In genomic region chr11:67277231-67277961, GRCh38 we compare ENCODE assay signal across 8 cellular contexts. TPM values are rescaled to one million over a fixed set of nuclear protein-coding genes. Genes with fewer than 3 reads are reported as not detected.
DNase-seq lines count a peak whose midpoint lies in the region; ATAC-seq and TF ChIP-seq lines count a peak whose summit lies in the region.

No MANE protein-coding gene starts in this region.

- H3K27me3 Mint-ChIP-seq in activated T-cell treated with anti-CD3 and anti-CD28 coated beads, Interleukin-2, amount 50 U/mL, for 4 hours (ENCODE audit: low read depth) = no peaks in the 10 kb centered on the region

- peaks cover 65% of the 10 kb centered on the region for H3K79me2 ChIP-seq in OCI-LY3 (ENCODE audit: low read length)
- peaks cover 74% of the 10 kb centered on the region for H3K79me2 ChIP-seq in osteoblast (ENCODE audit: insufficient read depth, low read length)

- peak overlapping the region; percentile 93 for H3K27ac ChIP-seq in OCI-LY3 (ENCODE audit: low read length)
- peak overlapping the region; percentile 69 for H3K27ac ChIP-seq in osteoblast (ENCODE audit: low read depth, low read length)
- H3K27ac ChIP-seq in tibial artery = peak overlapping the region; percentile 79 to 93

- CTCF ChIA-PET in AG04449 (lab: Yijun Ruan, JAX) = interaction anchor here (0.9 to 3.1 kb wide), 8 partner anchors 10 to 105 kb away, joined by 3 to 20 read pairs (median 6); partner anchors contain the start of genes ANKRD13D and GRK2

- intact Hi-C loops in tibial artery (cut with DNase I; ENCODE audit: low total_unique reads) = no loop called here

- H3K27me3 ChIP-seq in OCI-LY3 (ENCODE audit: low read depth, low read length) = no peaks in the 10 kb centered on the region
- H3K27me3 ChIP-seq in osteoblast (ENCODE audit: insufficient read depth, low read length) = no peaks in the 10 kb centered on the region
- no peaks in the 10 kb centered on the region for H3K27me3 ChIP-seq in tibial artery

- H3K4me1 ChIP-seq in OCI-LY3 (ENCODE audit: low read length) (peaks cover 32% of the 10 kb centered on the region), osteoblast (ENCODE audit: insufficient read depth, low read length) (peaks cover 28% of the 10 kb centered on the region), tibial artery (peaks cover 5 to 69% (median 62%) of the 10 kb centered on the region in 4 donors)

- H3K9me3 ChIP-seq in OCI-LY3 (ENCODE audit: insufficient read depth, low read length) (no peaks in the 10 kb centered on the region), osteoblast (ENCODE audit: low read depth, low read length) (no peaks in the 10 kb centered on the region), tibial artery (no peaks in the 10 kb centered on the region)

- H3K4me3 ChIP-seq in AG04449 (ENCODE audit: low read depth, low read length) (peak overlapping the region; percentile 52), OCI-LY3 (ENCODE audit: low read length) (peak overlapping the region; percentile 74), fibroblast of mammary gland (ENCODE audit: control insufficient read depth, low read depth, low read length) (peak overlapping the region; percentile 33), osteoblast (ENCODE audit: insufficient read depth, low read length) (peak overlapping the region; percentile 64), tibial artery (peak overlapping the region; percentile 36 to 40)

- H3K4me2 ChIP-seq in OCI-LY3 (ENCODE audit: low read length) = peak overlapping the region; percentile 97
- peak overlapping the region; percentile 76 for H3K4me2 ChIP-seq in osteoblast (ENCODE audit: insufficient read depth, low read length)

- H3K9me3 Mint-ChIP-seq in activated T-cell treated with anti-CD3 and anti-CD28 coated beads, Interleukin-2, amount 50 U/mL, for 4 hours = no peaks in the 10 kb centered on the region

- DNase-seq in AG04449 (ENCODE audit: low read depth, low spot score) (no peak), fibroblast of mammary gland (ENCODE audit: low read depth) (peak; percentile 65), osteoblast (ENCODE audit: insufficient read length, low spot score, missing footprints) (peak; percentile 98), tibial artery (peak; percentile 95)
- peak; percentile 82 for DNase-seq in activated T-cell treated with anti-CD3 and anti-CD28 coated beads, Interleukin-2, amount 50 U/mL, for 4 hours

- H3K4me1 Mint-ChIP-seq in activated T-cell treated with anti-CD3 and anti-CD28 coated beads, Interleukin-2, amount 50 U/mL, for 4 hours (ENCODE audit: low read depth) = peaks cover 79% of the 10 kb centered on the region

- H3K4me3 Mint-ChIP-seq in activated T-cell treated with anti-CD3 and anti-CD28 coated beads, Interleukin-2, amount 50 U/mL, for 4 hours = peak overlapping the region; percentile 78

- no peak for TF ChIP-seq CTCF in AG04449 (IDR thresholded peaks at IDR 0.05; ENCODE audit: insufficient read depth, low read length, missing control alignments)
- no peak; the same call in 1 of the 2 replicates for TF ChIP-seq CTCF in OCI-LY3 (IDR thresholded peaks at IDR 0.05; ENCODE audit: low read depth, low read length)
- no peak for TF ChIP-seq CTCF in fibroblast of mammary gland (conservative IDR thresholded peaks at IDR 0.05; ENCODE audit: control insufficient read depth, insufficient read depth, low read depth, low read length)
- no peak for TF ChIP-seq CTCF in osteoblast (IDR thresholded peaks at IDR 0.05; ENCODE audit: extremely low read depth, low read depth, low read length)
- TF ChIP-seq CTCF in tibial artery (IDR thresholded peaks at IDR 0.05) = no peak

- H4K20me1 ChIP-seq in OCI-LY3 (ENCODE audit: insufficient read depth, low read length) = peaks cover 18% of the 10 kb centered on the region
- peaks cover 4% of the 10 kb centered on the region for H4K20me1 ChIP-seq in osteoblast (ENCODE audit: insufficient read depth, low read length)

- peak; percentile 89 for ATAC-seq in GM19023 (IDR thresholded peaks at IDR 0.05; ENCODE audit: unreplicated experiment)
- peak; percentile 62 for ATAC-seq in HG03139 (IDR thresholded peaks at IDR 0.05; ENCODE audit: unreplicated experiment)
- peak; percentile 94 to 95 for ATAC-seq in activated T-cell treated with anti-CD3 and anti-CD28 coated beads, Interleukin-2, amount 50 U/mL, for 4 hours

- peaks cover 51% of the 10 kb centered on the region for H3K36me3 ChIP-seq in OCI-LY3 (replicated peaks; ENCODE audit: low read depth, low read length)
- peaks cover 28% of the 10 kb centered on the region for H3K36me3 ChIP-seq in osteoblast (ENCODE audit: insufficient read depth, low read length)
- H3K36me3 ChIP-seq in tibial artery = peaks cover 33 to 42% (median 38%) of the 10 kb centered on the region in 3 donors

- peak overlapping the region; percentile 92 for H3K9ac ChIP-seq in OCI-LY3 (ENCODE audit: low read length)

- H3K36me3 Mint-ChIP-seq in activated T-cell treated with anti-CD3 and anti-CD28 coated beads, Interleukin-2, amount 50 U/mL, for 4 hours (ENCODE audit: insufficient read depth) = peaks cover 9% of the 10 kb centered on the region

- POLR2A ChIA-PET in AG04449 (lab: Yijun Ruan, JAX) = interaction anchor here (0.7 to 2.9 kb wide), 3 partner anchors 11 to 40 kb away, joined by 3 to 18 read pairs (median 8); partner anchors contain the start of genes ANKRD13D and SSH3

- H2AFZ ChIP-seq in OCI-LY3 (ENCODE audit: low read depth, low read length) (no peak overlapping the region), osteoblast (ENCODE audit: low read length) (peak overlapping the region; percentile 65)

RNA-seq across cellular contexts. Expression of gene GRK2, which starts 11.1 kb away (rescaled TPM):
- total RNA-seq in activated T-cell treated with anti-CD3 and anti-CD28 coated beads, Interleukin-2, amount 50 U/mL, for 4 hours = 100 to 1,000 TPM; 152 to 172 (median 171) TPM
- total RNA-seq in osteoblast = 21.4 and 23.6 TPM in 2 replicates

RNA-seq across cellular contexts. Expression of gene ANKRD13D, which starts 11.7 kb away (rescaled TPM):
- 10 to 100 TPM; 67.7 to 75.4 (median 69.8) TPM for total RNA-seq in activated T-cell treated with anti-CD3 and anti-CD28 coated beads, Interleukin-2, amount 50 U/mL, for 4 hours
- total RNA-seq in osteoblast = 33.0 and 34.4 TPM in 2 replicates

RNA-seq across cellular contexts. Expression of gene SSH3, which starts 25.9 kb away (rescaled TPM):
- total RNA-seq in activated T-cell treated with anti-CD3 and anti-CD28 coated beads, Interleukin-2, amount 50 U/mL, for 4 hours = 1 to 10 TPM; 4.8 to 7.2 (median 6.6) TPM
- 13.3 and 25.0 TPM in 2 replicates for total RNA-seq in osteoblast
